Comparison of ENCODE assay signal across 14 cellular contexts in the genomic region with DNA sequence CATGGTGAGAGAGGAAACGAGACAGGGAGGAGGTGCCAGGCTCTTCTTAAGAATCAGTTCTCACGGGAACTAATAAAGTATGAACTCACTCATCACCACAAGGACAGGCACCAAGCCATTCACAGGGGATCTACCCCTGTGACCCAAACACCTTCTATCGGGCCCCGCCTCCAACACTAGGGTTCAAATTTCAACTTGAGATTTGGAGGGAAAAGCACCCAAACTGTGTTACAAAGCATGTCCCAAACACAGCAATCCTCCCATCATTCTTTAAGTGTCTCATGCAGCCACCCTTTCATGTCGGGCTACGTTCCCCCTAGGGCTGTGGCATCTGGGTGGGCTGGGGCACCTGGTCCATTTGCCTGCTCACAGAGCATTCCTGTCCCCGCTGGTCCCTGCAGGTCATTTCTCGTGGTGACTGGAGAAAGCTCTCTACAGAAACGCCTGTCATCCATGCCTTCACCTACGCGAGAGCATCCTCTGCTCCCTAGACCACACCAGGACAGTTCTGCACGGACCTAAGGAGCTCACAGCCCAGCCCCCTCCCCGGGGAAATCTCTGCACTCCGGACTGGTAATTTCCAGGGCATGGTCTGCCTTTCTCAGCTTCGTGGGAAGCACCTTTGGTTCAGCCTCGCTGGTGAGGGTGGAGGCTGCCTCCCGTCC.
A peak's percentile ranks its signal among the peaks of the same experiment; 100 is the strongest.
DNase-seq lines count a peak whose midpoint lies in the region; ATAC-seq and TF ChIP-seq lines count a peak whose summit lies in the region.
"Had no signal": no experiment of that assay in that cellular context is flagged by ENCODE, and none has a peak within 500 bp of the region (broad histone marks: within the 10 kb centered on the region; RNA-seq: fewer than 3 reads in every experiment).

No MANE protein-coding gene starts in this region.

- DNase-seq in Right ventricle myocardium inferior (ENCODE audit: missing footprints) (peak; percentile 47), left ventricle myocardium superior (no peak), endodermal cell (peak; percentile 39), osteocyte (ENCODE audit: extremely low spot score, unreplicated experiment) (peak; percentile 82), HT-29 (ENCODE audit: low spot score) (no peak), NCI-H510A treated with DMSO at 0.1 percent for 48 hours (lab: John Stamatoyannopoulos, UW) (no peak)
- DNase-seq: C1 segment of cervical spinal cord; Calu3; CD4-positive, alpha-beta T cell; DMS 273 treated with DMSO at 0.1 percent for 48 hours had no signal

- H3K27ac ChIP-seq in endodermal cell (ENCODE audit: low read depth, low read length) = no peak overlapping the region

- H3K36me3 Mint-ChIP-seq in endodermal cell (ENCODE audit: low read depth) (no peaks in the 10 kb centered on the region), osteocyte (ENCODE audit: unreplicated experiment) (no peaks in the 10 kb centered on the region)

- 89 to 92% methylated on average over 14 to 17 of the region's 17 CpGs for WGBS in endodermal cell (ENCODE audit: insufficient coverage in 1 of 2, insufficient read length in 1 of 2), 2 experiments

- peaks cover under 1% of the 10 kb centered on the region for H3K27me3 Mint-ChIP-seq in endodermal cell (ENCODE audit: insufficient read depth)
- H3K27me3 Mint-ChIP-seq in osteocyte (ENCODE audit: unreplicated experiment) = peaks cover 5% of the 10 kb centered on the region

- H3K4me1 ChIP-seq in endodermal cell (ENCODE audit: control insufficient read depth, insufficient read depth, low read length) = no peaks in the 10 kb centered on the region

- no peaks in the 10 kb centered on the region for H3K27me3 ChIP-seq in endodermal cell (ENCODE audit: control insufficient read depth, insufficient read depth, low read length, poor library complexity, severe bottlenecking)

- H3K4me1 Mint-ChIP-seq in endodermal cell (peaks cover 8% of the 10 kb centered on the region), osteocyte (ENCODE audit: unreplicated experiment) (no peaks in the 10 kb centered on the region)
- H3K4me1 Mint-ChIP-seq: B cell had no signal

- H3K9ac ChIP-seq in endodermal cell (ENCODE audit: extremely low read depth, low read length, poor library complexity, severe bottlenecking) = no peak overlapping the region

- H3K27ac Mint-ChIP-seq in endodermal cell (no peak overlapping the region), osteocyte (ENCODE audit: unreplicated experiment) (no peak overlapping the region)
- H3K27ac Mint-ChIP-seq: B cell; CD4-positive, alpha-beta T cell had no signal

- TF ChIP-seq CTCF in endodermal cell (conservative IDR thresholded peaks at IDR 0.05) = no peak
- TF ChIP-seq CTCF in osteocyte (IDR thresholded peaks at IDR 0.05) = no peak

- H3K4me3 Mint-ChIP-seq in endodermal cell (no peak overlapping the region), osteocyte (ENCODE audit: unreplicated experiment) (no peak overlapping the region)
- H3K4me3 Mint-ChIP-seq: B cell; CD4-positive, alpha-beta T cell had no signal

- ATAC-seq in Right ventricle myocardium inferior = no peak
- no peak for ATAC-seq in left ventricle myocardium superior
- no peak for ATAC-seq in HG02884 (IDR thresholded peaks at IDR 0.05; ENCODE audit: unreplicated experiment)
- ATAC-seq: GM12878, K562 had no signal

- H3K9me3 ChIP-seq in endodermal cell (ENCODE audit: control insufficient read depth, low read length) = no peaks in the 10 kb centered on the region

- H3K36me3 ChIP-seq in endodermal cell (ENCODE audit: control insufficient read depth, insufficient read depth, low read length) = no peaks in the 10 kb centered on the region

- H3K9me3 Mint-ChIP-seq in endodermal cell (no peaks in the 10 kb centered on the region), osteocyte (ENCODE audit: unreplicated experiment) (no peaks in the 10 kb centered on the region)
- H3K9me3 Mint-ChIP-seq: CD4-positive, alpha-beta T cell had no signal

- no peak overlapping the region for H3K4me3 ChIP-seq in endodermal cell (ENCODE audit: low read length)
- H3K4me3 ChIP-seq: GM12878, K562 had no signal

- intact Hi-C loops in Right ventricle myocardium inferior (cut with DNase I) (no loop called here), left ventricle myocardium superior (cut with micrococcal nuclease) (no loop called here)

Comparison
In these comparisons a context has a peak if more than half of its experiments do, and no peak if none do; other contexts are left out.
1. DNase-seq: peak in Right ventricle myocardium inferior (single experiment), endodermal cell (single experiment) and osteocyte (single experiment); none in left ventricle myocardium superior (single experiment), HT-29 (single experiment) and NCI-H510A treated with DMSO at 0.1 percent for 48 hours (single experiment).